12 cellular contexts compared by ENCODE assay signal in the genomic region with DNA sequence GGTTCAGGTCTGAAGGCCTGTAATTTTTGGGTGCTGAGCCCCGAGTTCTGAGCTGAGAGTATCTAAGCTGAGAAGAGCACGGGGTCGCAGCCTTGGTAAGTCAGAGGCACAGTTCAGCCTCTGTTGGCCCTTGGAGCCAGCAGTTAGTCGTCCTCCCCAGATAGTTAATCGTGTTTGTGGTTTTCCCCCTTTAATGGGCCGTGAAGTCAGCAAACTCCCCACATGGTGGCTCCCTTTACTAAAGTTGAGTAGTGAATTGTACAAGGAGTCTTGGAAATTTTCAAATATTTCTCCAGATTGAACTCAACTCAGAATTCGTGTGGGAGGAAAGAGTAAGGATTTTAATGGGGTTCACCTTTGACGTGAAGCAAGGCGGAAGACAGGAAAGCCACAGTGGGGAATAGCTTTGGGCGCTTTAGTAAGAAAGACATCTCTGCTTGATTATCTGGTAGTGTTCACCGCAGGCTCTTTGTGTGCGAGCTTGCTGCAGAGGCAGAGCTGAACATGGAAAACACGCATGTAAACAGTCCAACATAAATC. TPM values are rescaled to one million over a fixed set of nuclear protein-coding genes. Genes with fewer than 3 reads are reported as not detected.
DNase-seq lines count a peak whose midpoint lies in the region; ATAC-seq and TF ChIP-seq lines count a peak whose summit lies in the region.
"Had no signal": no experiment of that assay in that cellular context is flagged by ENCODE, and none has a peak within 500 bp of the region (broad histone marks: within the 10 kb centered on the region; RNA-seq: fewer than 3 reads in every experiment).

No MANE protein-coding gene starts in this region.

- no peaks in the 10 kb centered on the region for H3K9me3 Mint-ChIP-seq in natural killer cell

- peaks cover 9% of the 10 kb centered on the region for H3K36me3 Mint-ChIP-seq in natural killer cell
- H3K36me3 Mint-ChIP-seq: activated naive CD8-positive, alpha-beta T cell treated with anti-CD3 and anti-CD28 coated beads for 36 hours had no signal

- H3K27me3 ChIP-seq in RWPE2 (ENCODE audit: insufficient read depth, poor library complexity, severe bottlenecking), result peaks cover 63% of the 10 kb centered on the region

- H3K4me3 Mint-ChIP-seq in natural killer cell, result no peak overlapping the region
- H3K4me3 Mint-ChIP-seq: activated naive CD8-positive, alpha-beta T cell treated with anti-CD3 and anti-CD28 coated beads for 36 hours had no signal

- H3K4me1 Mint-ChIP-seq in natural killer cell, result peaks cover 13 to 16% of the 10 kb centered on the region in 2 donors

- no peak overlapping the region for H3K27ac ChIP-seq in RWPE2 (ENCODE audit: poor library complexity, severe bottlenecking)
- H3K27ac ChIP-seq: transverse colon had no signal

- no peak overlapping the region for H3K27ac Mint-ChIP-seq in natural killer cell
- H3K27ac Mint-ChIP-seq: activated naive CD8-positive, alpha-beta T cell treated with anti-CD3 and anti-CD28 coated beads for 36 hours had no signal

- H3K4me1 ChIP-seq in RWPE2 (ENCODE audit: insufficient read depth, poor library complexity, severe bottlenecking) (no peaks in the 10 kb centered on the region), mucosa of descending colon (ENCODE audit: low read depth) (peaks cover 3% of the 10 kb centered on the region)

- DNase-seq in COLO829 (ENCODE audit: low spot score) (peak; percentile 8), HuH-7 (ENCODE audit: low spot score) (peak; percentile 49), RWPE2 (ENCODE audit: low spot score) (no peak), iPS-NIHi11 (ENCODE audit: low spot score) (peak; percentile 26), OCI-M2 (lab: John Stamatoyannopoulos, UW; ENCODE audit: unreplicated experiment) (no peak), natural killer cell (no peak), NCI-H2227 (lab: John Stamatoyannopoulos, UW; ENCODE audit: unreplicated experiment) (no peak), mucosa of descending colon (no peak)
- DNase-seq: activated CD4-positive, CD25-positive, alpha-beta regulatory T cell; activated naive CD8-positive, alpha-beta T cell treated with anti-CD3 and anti-CD28 coated beads for 36 hours; stimulated activated CD4-positive, alpha-beta T cell treated with anti-CD3 and anti-CD28 coated beads, Interleukin-4, amount 100 ng/mL, for 24 hours; transverse colon had no signal

- peaks cover 61 to 87% of the 10 kb centered on the region in 2 donors for H3K27me3 Mint-ChIP-seq in natural killer cell (ENCODE audit: low read depth in 2 of 2)

- H3K36me3 ChIP-seq in RWPE2 (ENCODE audit: low read depth) (no peaks in the 10 kb centered on the region), mucosa of descending colon (ENCODE audit: low read depth) (no peaks in the 10 kb centered on the region)
- H3K36me3 ChIP-seq: transverse colon had no signal

- H3K9me3 ChIP-seq in RWPE2 (ENCODE audit: severe bottlenecking), result no peaks in the 10 kb centered on the region
- no peaks in the 10 kb centered on the region for H3K9me3 ChIP-seq in mucosa of descending colon
- H3K9me3 ChIP-seq: transverse colon had no signal

- peak; percentile 30 for TF ChIP-seq CTCF in RWPE2 (IDR thresholded peaks at IDR 0.05; ENCODE audit: poor library complexity, severe bottlenecking)
- no peak for TF ChIP-seq CTCF in natural killer cell (IDR thresholded peaks at IDR 0.05)
- TF ChIP-seq CTCF in mucosa of descending colon (IDR thresholded peaks at IDR 0.05), result no peak

- H3K4me3 ChIP-seq in RWPE2 (ENCODE audit: severe bottlenecking), result no peak overlapping the region
- H3K4me3 ChIP-seq in mucosa of descending colon, result no peak overlapping the region
- H3K4me3 ChIP-seq: transverse colon had no signal

- intact Hi-C loops in natural killer cell (cut with micrococcal nuclease) (no loop called here), mucosa of descending colon (cut with DNase I, micrococcal nuclease) (no loop called here)

- no peak for ATAC-seq in RWPE2 (ENCODE audit: low read depth)
- ATAC-seq in natural killer cell, result no peak
- ATAC-seq in mucosa of descending colon, result no peak

RNA-seq across cellular contexts. Expression of a gene that starts 2.4 kb away (rescaled TPM):
- total RNA-seq in natural killer cell (under 1 TPM in 1 of 3 donors, not detected in 2; 0.45 TPM), mucosa of descending colon (1 to 10 TPM in 1 of 3 donors, under 1 TPM in 2; 0.17 to 3.4 (median 0.41) TPM)
- total RNA-seq: activated naive CD8-positive, alpha-beta T cell treated with anti-CD3 and anti-CD28 coated beads for 36 hours had no signal

Comparison
In these comparisons a context has a peak if more than half of its experiments do, and no peak if none do; other contexts are left out.
1. DNase-seq: peak in COLO829 (single experiment), HuH-7 (single experiment) and iPS-NIHi11 (single experiment); none in RWPE2 (single experiment), OCI-M2 (single experiment), natural killer cell (single experiment), NCI-H2227 (single experiment) and mucosa of descending colon (0 of 3).